Comparison of ENCODE assay signal across 1 cellular context in the genomic region with DNA sequence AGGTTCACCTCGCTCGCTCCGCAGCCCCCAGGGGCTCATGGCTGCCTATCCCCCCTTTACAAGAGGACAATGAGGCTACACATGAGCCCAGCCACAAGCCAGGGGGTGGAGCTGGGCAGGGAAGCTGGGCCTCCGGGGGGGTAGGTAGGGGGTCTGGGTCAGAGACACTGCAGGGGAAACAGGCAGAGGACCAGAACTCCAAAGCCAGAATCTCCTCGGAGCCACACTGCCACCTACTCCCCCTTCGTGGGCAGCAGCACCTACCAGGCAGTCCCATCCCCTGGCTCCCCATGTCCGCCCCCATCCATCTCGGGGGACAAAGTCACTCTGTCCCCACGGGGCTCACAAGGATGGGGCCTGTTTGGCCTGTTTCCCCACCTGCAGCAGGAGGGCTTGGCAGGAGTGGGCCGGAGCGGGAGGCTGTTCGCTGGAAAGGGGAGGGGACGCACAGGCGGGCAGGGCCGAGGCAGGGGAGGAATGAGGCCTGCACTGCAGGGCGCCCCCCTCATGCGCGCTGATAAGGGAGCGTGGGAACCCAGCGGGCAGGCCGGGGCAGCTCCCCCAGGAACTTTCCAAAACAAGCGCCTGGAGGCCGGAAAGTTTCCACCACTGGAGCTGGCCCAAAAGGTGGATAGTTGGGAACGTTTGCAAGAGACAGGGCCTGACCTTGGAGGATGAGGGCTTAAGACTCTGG.
TF ChIP-seq lines count a peak whose summit lies in the region.

No MANE protein-coding gene starts in this region.

TF ChIP-seq in K562, 482 proteins besides CTCF, POLR2A, EP300 and RAD21 (continued from another document):
- TF ChIP-seq, protein P1, sequence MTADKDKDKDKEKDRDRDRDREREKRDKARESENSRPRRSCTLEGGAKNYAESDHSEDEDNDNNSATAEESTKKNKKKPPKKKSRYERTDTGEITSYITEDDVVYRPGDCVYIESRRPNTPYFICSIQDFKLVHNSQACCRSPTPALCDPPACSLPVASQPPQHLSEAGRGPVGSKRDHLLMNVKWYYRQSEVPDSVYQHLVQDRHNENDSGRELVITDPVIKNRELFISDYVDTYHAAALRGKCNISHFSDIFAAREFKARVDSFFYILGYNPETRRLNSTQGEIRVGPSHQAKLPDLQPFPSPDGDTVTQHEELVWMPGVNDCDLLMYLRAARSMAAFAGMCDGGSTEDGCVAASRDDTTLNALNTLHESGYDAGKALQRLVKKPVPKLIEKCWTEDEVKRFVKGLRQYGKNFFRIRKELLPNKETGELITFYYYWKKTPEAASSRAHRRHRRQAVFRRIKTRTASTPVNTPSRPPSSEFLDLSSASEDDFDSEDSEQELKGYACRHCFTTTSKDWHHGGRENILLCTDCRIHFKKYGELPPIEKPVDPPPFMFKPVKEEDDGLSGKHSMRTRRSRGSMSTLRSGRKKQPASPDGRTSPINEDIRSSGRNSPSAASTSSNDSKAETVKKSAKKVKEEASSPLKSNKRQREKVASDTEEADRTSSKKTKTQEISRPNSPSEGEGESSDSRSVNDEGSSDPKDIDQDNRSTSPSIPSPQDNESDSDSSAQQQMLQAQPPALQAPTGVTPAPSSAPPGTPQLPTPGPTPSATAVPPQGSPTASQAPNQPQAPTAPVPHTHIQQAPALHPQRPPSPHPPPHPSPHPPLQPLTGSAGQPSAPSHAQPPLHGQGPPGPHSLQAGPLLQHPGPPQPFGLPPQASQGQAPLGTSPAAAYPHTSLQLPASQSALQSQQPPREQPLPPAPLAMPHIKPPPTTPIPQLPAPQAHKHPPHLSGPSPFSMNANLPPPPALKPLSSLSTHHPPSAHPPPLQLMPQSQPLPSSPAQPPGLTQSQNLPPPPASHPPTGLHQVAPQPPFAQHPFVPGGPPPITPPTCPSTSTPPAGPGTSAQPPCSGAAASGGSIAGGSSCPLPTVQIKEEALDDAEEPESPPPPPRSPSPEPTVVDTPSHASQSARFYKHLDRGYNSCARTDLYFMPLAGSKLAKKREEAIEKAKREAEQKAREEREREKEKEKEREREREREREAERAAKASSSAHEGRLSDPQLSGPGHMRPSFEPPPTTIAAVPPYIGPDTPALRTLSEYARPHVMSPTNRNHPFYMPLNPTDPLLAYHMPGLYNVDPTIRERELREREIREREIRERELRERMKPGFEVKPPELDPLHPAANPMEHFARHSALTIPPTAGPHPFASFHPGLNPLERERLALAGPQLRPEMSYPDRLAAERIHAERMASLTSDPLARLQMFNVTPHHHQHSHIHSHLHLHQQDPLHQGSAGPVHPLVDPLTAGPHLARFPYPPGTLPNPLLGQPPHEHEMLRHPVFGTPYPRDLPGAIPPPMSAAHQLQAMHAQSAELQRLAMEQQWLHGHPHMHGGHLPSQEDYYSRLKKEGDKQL (CRISPR knock-in tag; IDR thresholded peaks at IDR 0.05; ENCODE audit: borderline replicate concordance) = no peak
